8 cellular contexts compared by ENCODE assay signal in genomic region chr4:185424905-185425599, GRCh38. TPM values are rescaled to one million over a fixed set of nuclear protein-coding genes. Genes with fewer than 3 reads are reported as not detected.
DNase-seq lines count a peak whose midpoint lies in the region; ATAC-seq and TF ChIP-seq lines count a peak whose summit lies in the region.

No MANE protein-coding gene starts in this region.

- H3K36me3 ChIP-seq in trophoblast cell (ENCODE audit: control insufficient read depth in 1 of 2, insufficient read depth in 2 of 2, low read length in 2 of 2): peaks cover 0 to 2% of the 10 kb centered on the region in 2 experiments

- peaks cover 0 to 6% of the 10 kb centered on the region in 2 experiments for H3K4me1 ChIP-seq in trophoblast cell (ENCODE audit: control insufficient read depth in 1 of 2, insufficient read depth in 2 of 2, low read length in 2 of 2)

- H2BK120ac ChIP-seq in trophoblast cell (ENCODE audit: insufficient read depth, low read length, poor library complexity): peak overlapping the region; percentile 95

- H3K79me2 ChIP-seq in trophoblast cell (ENCODE audit: control insufficient read depth, insufficient read depth, low read length, poor library complexity): peaks cover 7% of the 10 kb centered on the region

- peaks cover 8% of the 10 kb centered on the region for H3K36me3 Mint-ChIP-seq in activated T-cell treated with anti-CD3 and anti-CD28 coated beads, Interleukin-2, amount 50 U/mL, for 4 hours (ENCODE audit: insufficient read depth)
- no peaks in the 10 kb centered on the region for H3K36me3 Mint-ChIP-seq in glutamatergic neuron (ENCODE audit: unreplicated experiment)

- H3K4me3 Mint-ChIP-seq in activated T-cell treated with anti-CD3 and anti-CD28 coated beads, Interleukin-2, amount 50 U/mL, for 4 hours: peak overlapping the region; percentile 84
- peak overlapping the region; percentile 90 for H3K4me3 Mint-ChIP-seq in glutamatergic neuron (ENCODE audit: unreplicated experiment)

- peak overlapping the region; percentile 79 for H3K27ac Mint-ChIP-seq in glutamatergic neuron (ENCODE audit: unreplicated experiment)

- no peaks in the 10 kb centered on the region for H3K9me3 Mint-ChIP-seq in activated T-cell treated with anti-CD3 and anti-CD28 coated beads, Interleukin-2, amount 50 U/mL, for 4 hours
- H3K9me3 Mint-ChIP-seq in glutamatergic neuron (ENCODE audit: unreplicated experiment): peaks cover 11% of the 10 kb centered on the region

- no CpG with 5 or more reads among the region's 12 CpGs for WGBS in trophoblast cell (ENCODE audit: extremely low coverage, insufficient coverage, insufficient read length)

- no peaks in the 10 kb centered on the region for H3K27me3 ChIP-seq in trophoblast cell (ENCODE audit: insufficient read depth, low read length)

- peak overlapping the region; percentile 89 for H3K9ac ChIP-seq in trophoblast cell (ENCODE audit: low read length)

- H3K18ac ChIP-seq in trophoblast cell (ENCODE audit: low read length): peak overlapping the region; percentile 87

- TF ChIP-seq CTCF in glutamatergic neuron (IDR thresholded peaks at IDR 0.05; ENCODE audit: partially characterized antibody, unreplicated experiment): no peak

- no peaks in the 10 kb centered on the region for H3K27me3 Mint-ChIP-seq in activated T-cell treated with anti-CD3 and anti-CD28 coated beads, Interleukin-2, amount 50 U/mL, for 4 hours (ENCODE audit: low read depth)
- H3K27me3 Mint-ChIP-seq in glutamatergic neuron (ENCODE audit: unreplicated experiment): peaks cover 8% of the 10 kb centered on the region

- peak overlapping the region; percentile 92 for H3K4me3 ChIP-seq in trophoblast cell (ENCODE audit: low read depth, low read length)

- no peaks in the 10 kb centered on the region for H3K9me3 ChIP-seq in trophoblast cell (ENCODE audit: insufficient read depth, low read depth, low read length)

- H3K4me1 Mint-ChIP-seq in activated T-cell treated with anti-CD3 and anti-CD28 coated beads, Interleukin-2, amount 50 U/mL, for 4 hours (ENCODE audit: low read depth): peaks cover 27% of the 10 kb centered on the region
- peaks cover 8% of the 10 kb centered on the region for H3K4me1 Mint-ChIP-seq in glutamatergic neuron (ENCODE audit: low read depth, unreplicated experiment)

- peak overlapping the region; percentile 87 for H4K91ac ChIP-seq in trophoblast cell (ENCODE audit: low read depth, low read length)

- H3K4ac ChIP-seq in trophoblast cell (ENCODE audit: low read depth, low read length): peak overlapping the region; percentile 53

- H3K27ac ChIP-seq in trophoblast cell (ENCODE audit: low read depth, low read length): no peak overlapping the region

- H2BK12ac ChIP-seq in trophoblast cell (ENCODE audit: low read length): no peak overlapping the region

- H2AFZ ChIP-seq in trophoblast cell (ENCODE audit: insufficient read depth, low read length, poor library complexity): peak overlapping the region; percentile 92

- peak overlapping the region; percentile 96 for H2BK5ac ChIP-seq in trophoblast cell (ENCODE audit: low read depth, low read length, poor library complexity)

- peak overlapping the region; percentile 97 for H3K4me2 ChIP-seq in trophoblast cell (ENCODE audit: low read length)

- H4K8ac ChIP-seq in trophoblast cell (ENCODE audit: low read depth, low read length): peak overlapping the region; percentile 85

- DNase-seq in activated T-cell treated with anti-CD3 and anti-CD28 coated beads, Interleukin-2, amount 50 U/mL, for 1 hour: peak; percentile 21
- no peak for DNase-seq in activated T-cell treated with anti-CD3 and anti-CD28 coated beads for 4 hours
- DNase-seq in HK-2 (ENCODE audit: unreplicated experiment): peak; percentile 11
- DNase-seq in activated T-cell treated with anti-CD3 and anti-CD28 coated beads, Interleukin-2, amount 50 U/mL, for 4 hours: no peak
- DNase-seq in glutamatergic neuron: no peak
- DNase-seq in trophoblast cell: peak in 1 of 2 donors; percentile 56
- DNase-seq in amniotic stem cell (lab: John Stamatoyannopoulos, UW): no peak
- no peak for DNase-seq in dedifferentiated amniotic fluid mesenchymal stem cell (ENCODE audit: extremely low spot score)

- H2AK5ac ChIP-seq in trophoblast cell (ENCODE audit: low read length): no peak overlapping the region

- H4K12ac ChIP-seq in trophoblast cell (ENCODE audit: low read depth, low read length): peak overlapping the region; percentile 54

- peak overlapping the region; percentile 87 for H3K14ac ChIP-seq in trophoblast cell (ENCODE audit: low read length)

- H3K23ac ChIP-seq in trophoblast cell (ENCODE audit: low read length): no peak overlapping the region

- peak; percentile 4 to 8 for ATAC-seq in activated T-cell treated with anti-CD3 and anti-CD28 coated beads, Interleukin-2, amount 50 U/mL, for 4 hours

- H3K79me1 ChIP-seq in trophoblast cell (ENCODE audit: low read length): peaks cover 9% of the 10 kb centered on the region

RNA-seq across cellular contexts. Expression of gene UFSP2, which starts 0.7 kb away (rescaled TPM):
- 10 to 100 TPM; 15.3 to 25.7 (median 18.2) TPM for total RNA-seq in activated T-cell treated with anti-CD3 and anti-CD28 coated beads, Interleukin-2, amount 50 U/mL, for 4 hours
- total RNA-seq in glutamatergic neuron (ENCODE audit: unreplicated experiment): 38.0 TPM
- 18.6 and 18.8 TPM in 2 replicates for polyA plus RNA-seq in trophoblast cell (2013)

RNA-seq across cellular contexts. Expression of gene ANKRD37, which starts 28.4 kb away (rescaled TPM):
- 10 to 100 TPM; 16.8 to 20.8 (median 20.3) TPM for total RNA-seq in activated T-cell treated with anti-CD3 and anti-CD28 coated beads, Interleukin-2, amount 50 U/mL, for 4 hours
- total RNA-seq in glutamatergic neuron (ENCODE audit: unreplicated experiment): 4.6 TPM
- 16.7 and 19.1 TPM in 2 replicates for polyA plus RNA-seq in trophoblast cell (2013)

RNA-seq across cellular contexts. Expression of gene LRP2BP, which starts 29.3 kb away (rescaled TPM):
- total RNA-seq in activated T-cell treated with anti-CD3 and anti-CD28 coated beads, Interleukin-2, amount 50 U/mL, for 4 hours: under 1 TPM; 0.16 to 0.40 (median 0.21) TPM
- 1.1 TPM for total RNA-seq in glutamatergic neuron (ENCODE audit: unreplicated experiment)
- polyA plus RNA-seq in trophoblast cell (2013): 0.38 and 0.43 TPM in 2 replicates

RNA-seq across cellular contexts. Expression of gene CCDC110, which starts 46.5 kb away (rescaled TPM):
- total RNA-seq in activated T-cell treated with anti-CD3 and anti-CD28 coated beads, Interleukin-2, amount 50 U/mL, for 4 hours: not detected
- 1.3 TPM for total RNA-seq in glutamatergic neuron (ENCODE audit: unreplicated experiment)
- polyA plus RNA-seq in trophoblast cell (2013): 0.58 and 0.82 TPM in 2 replicates

Comparison
In these comparisons a context has a peak if more than half of its experiments do, and no peak if none do; other contexts are left out.
1. DNase-seq: peak in activated T-cell treated with anti-CD3 and anti-CD28 coated beads, Interleukin-2, amount 50 U/mL, for 1 hour (single experiment) and HK-2 (single experiment); none in activated T-cell treated with anti-CD3 and anti-CD28 coated beads for 4 hours (single experiment), activated T-cell treated with anti-CD3 and anti-CD28 coated beads, Interleukin-2, amount 50 U/mL, for 4 hours (single experiment), glutamatergic neuron (single experiment), amniotic stem cell (single experiment) and dedifferentiated amniotic fluid mesenchymal stem cell (single experiment).